1 cellular context compared by ENCODE assay signal in genomic region chr22:45552580-45553332, GRCh38.
TF ChIP-seq lines count a peak whose summit lies in the region.

No MANE protein-coding gene starts in this region.

TF ChIP-seq in H1, 55 proteins besides CTCF, POLR2A, EP300 and RAD21 (continued from another document):
- TF ChIP-seq SAP30 (IDR thresholded peaks at IDR 0.05; ENCODE audit: insufficient read depth, insufficient replicate concordance, low read length) (no peak), USF2 (IDR thresholded peaks at IDR 0.05; ENCODE audit: low read length) (no peak), SIN3A (conservative IDR thresholded peaks at IDR 0.05 in 1 of 2, IDR thresholded peaks at IDR 0.05 in 1 of 2; ENCODE audit: low read depth in 1 of 2, low read length in 2 of 2) (no peak), CEBPB (IDR thresholded peaks at IDR 0.05; ENCODE audit: low read depth, low read length) (no peak), BRCA1 (IDR thresholded peaks at IDR 0.05; ENCODE audit: low read depth, low read length) (no peak)
TF ChIP-seq in H1: peak in this region for 0.
